In genomic region chr5:111200828-111201227, GRCh38 we compare ENCODE assay signal across 2 cellular contexts.
A peak's percentile ranks its signal among the peaks of the same experiment; 100 is the strongest.
TF ChIP-seq lines count a peak whose summit lies in the region.

No MANE protein-coding gene starts in this region.

TF ChIP-seq in HEK293, 187 proteins besides CTCF, POLR2A, EP300 and RAD21 (continued from another document):
- TF ChIP-seq YY1 (tag by site-specific recombination; IDR thresholded peaks at IDR 0.05) (no peak), ZNF221 (tag by site-specific recombination; IDR thresholded peaks at IDR 0.05; ENCODE audit: borderline replicate concordance) (no peak), PRDM1 (tag by site-specific recombination; IDR thresholded peaks at IDR 0.05) (no peak), ZNF302 (tag by site-specific recombination; IDR thresholded peaks at IDR 0.05; ENCODE audit: low read depth) (no peak), ZBTB26 (tag by site-specific recombination; optimal IDR thresholded peaks at IDR 0.05) (no peak), MZF1 (tag by site-specific recombination; IDR thresholded peaks at IDR 0.05; ENCODE audit: borderline replicate concordance) (peak; percentile 79; the same call in 1 of the 2 replicates), WT1 (tag by site-specific recombination; IDR thresholded peaks at IDR 0.05) (no peak), ZNF140 (tag by site-specific recombination; IDR thresholded peaks at IDR 0.05) (no peak), ZNF629 (tag by site-specific recombination; IDR thresholded peaks at IDR 0.05) (no peak), ZNF707 (tag by site-specific recombination; IDR thresholded peaks at IDR 0.05) (no peak), TCF7L2 (IDR thresholded peaks at IDR 0.05; ENCODE audit: borderline replicate concordance, low read depth, low read length) (no peak), ZNF2 (tag by site-specific recombination; IDR thresholded peaks at IDR 0.05) (no peak), HOXD13 (CRISPR knock-in tag; IDR thresholded peaks at IDR 0.05; ENCODE audit: borderline replicate concordance) (no peak)
- TF ChIP-seq, protein P1, sequence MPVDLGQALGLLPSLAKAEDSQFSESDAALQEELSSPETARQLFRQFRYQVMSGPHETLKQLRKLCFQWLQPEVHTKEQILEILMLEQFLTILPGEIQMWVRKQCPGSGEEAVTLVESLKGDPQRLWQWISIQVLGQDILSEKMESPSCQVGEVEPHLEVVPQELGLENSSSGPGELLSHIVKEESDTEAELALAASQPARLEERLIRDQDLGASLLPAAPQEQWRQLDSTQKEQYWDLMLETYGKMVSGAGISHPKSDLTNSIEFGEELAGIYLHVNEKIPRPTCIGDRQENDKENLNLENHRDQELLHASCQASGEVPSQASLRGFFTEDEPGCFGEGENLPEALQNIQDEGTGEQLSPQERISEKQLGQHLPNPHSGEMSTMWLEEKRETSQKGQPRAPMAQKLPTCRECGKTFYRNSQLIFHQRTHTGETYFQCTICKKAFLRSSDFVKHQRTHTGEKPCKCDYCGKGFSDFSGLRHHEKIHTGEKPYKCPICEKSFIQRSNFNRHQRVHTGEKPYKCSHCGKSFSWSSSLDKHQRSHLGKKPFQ (tag by site-specific recombination; IDR thresholded peaks at IDR 0.05), result peak; percentile 90
- TF ChIP-seq, protein P2, sequence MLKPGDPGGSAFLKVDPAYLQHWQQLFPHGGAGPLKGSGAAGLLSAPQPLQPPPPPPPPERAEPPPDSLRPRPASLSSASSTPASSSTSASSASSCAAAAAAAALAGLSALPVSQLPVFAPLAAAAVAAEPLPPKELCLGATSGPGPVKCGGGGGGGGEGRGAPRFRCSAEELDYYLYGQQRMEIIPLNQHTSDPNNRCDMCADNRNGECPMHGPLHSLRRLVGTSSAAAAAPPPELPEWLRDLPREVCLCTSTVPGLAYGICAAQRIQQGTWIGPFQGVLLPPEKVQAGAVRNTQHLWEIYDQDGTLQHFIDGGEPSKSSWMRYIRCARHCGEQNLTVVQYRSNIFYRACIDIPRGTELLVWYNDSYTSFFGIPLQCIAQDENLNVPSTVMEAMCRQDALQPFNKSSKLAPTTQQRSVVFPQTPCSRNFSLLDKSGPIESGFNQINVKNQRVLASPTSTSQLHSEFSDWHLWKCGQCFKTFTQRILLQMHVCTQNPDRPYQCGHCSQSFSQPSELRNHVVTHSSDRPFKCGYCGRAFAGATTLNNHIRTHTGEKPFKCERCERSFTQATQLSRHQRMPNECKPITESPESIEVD (tag by site-specific recombination; IDR thresholded peaks at IDR 0.05), result peak; percentile 51

TF ChIP-seq in GM12878, 131 proteins besides CTCF, POLR2A, EP300 and RAD21 (continued from another document):
- no peak for TF ChIP-seq DPF2 (IDR thresholded peaks at IDR 0.05)
- TF ChIP-seq SRF (IDR thresholded peaks at IDR 0.05; ENCODE audit: low read depth in 2 of 2, low read length in 2 of 2), result no peak
- TF ChIP-seq HDAC2 (IDR thresholded peaks at IDR 0.05), result no peak
- no peak for TF ChIP-seq MYB (IDR thresholded peaks at IDR 0.05; ENCODE audit: borderline replicate concordance, low read depth, low read length)
- no peak for TF ChIP-seq TBL1XR1 (IDR thresholded peaks at IDR 0.05; ENCODE audit: low read depth, low read length)
- TF ChIP-seq ZNF384 (IDR thresholded peaks at IDR 0.05; ENCODE audit: borderline replicate concordance, low read depth, low read length), result no peak
- TF ChIP-seq, protein P3, sequence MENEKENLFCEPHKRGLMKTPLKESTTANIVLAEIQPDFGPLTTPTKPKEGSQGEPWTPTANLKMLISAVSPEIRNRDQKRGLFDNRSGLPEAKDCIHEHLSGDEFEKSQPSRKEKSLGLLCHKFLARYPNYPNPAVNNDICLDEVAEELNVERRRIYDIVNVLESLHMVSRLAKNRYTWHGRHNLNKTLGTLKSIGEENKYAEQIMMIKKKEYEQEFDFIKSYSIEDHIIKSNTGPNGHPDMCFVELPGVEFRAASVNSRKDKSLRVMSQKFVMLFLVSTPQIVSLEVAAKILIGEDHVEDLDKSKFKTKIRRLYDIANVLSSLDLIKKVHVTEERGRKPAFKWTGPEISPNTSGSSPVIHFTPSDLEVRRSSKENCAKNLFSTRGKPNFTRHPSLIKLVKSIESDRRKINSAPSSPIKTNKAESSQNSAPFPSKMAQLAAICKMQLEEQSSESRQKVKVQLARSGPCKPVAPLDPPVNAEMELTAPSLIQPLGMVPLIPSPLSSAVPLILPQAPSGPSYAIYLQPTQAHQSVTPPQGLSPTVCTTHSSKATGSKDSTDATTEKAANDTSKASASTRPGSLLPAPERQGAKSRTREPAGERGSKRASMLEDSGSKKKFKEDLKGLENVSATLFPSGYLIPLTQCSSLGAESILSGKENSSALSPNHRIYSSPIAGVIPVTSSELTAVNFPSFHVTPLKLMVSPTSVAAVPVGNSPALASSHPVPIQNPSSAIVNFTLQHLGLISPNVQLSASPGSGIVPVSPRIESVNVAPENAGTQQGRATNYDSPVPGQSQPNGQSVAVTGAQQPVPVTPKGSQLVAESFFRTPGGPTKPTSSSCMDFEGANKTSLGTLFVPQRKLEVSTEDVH (IDR thresholded peaks at IDR 0.05; ENCODE audit: low read depth, partially characterized antibody), result no peak
- TF ChIP-seq HDGF (IDR thresholded peaks at IDR 0.05), result no peak
- TF ChIP-seq, protein P4, sequence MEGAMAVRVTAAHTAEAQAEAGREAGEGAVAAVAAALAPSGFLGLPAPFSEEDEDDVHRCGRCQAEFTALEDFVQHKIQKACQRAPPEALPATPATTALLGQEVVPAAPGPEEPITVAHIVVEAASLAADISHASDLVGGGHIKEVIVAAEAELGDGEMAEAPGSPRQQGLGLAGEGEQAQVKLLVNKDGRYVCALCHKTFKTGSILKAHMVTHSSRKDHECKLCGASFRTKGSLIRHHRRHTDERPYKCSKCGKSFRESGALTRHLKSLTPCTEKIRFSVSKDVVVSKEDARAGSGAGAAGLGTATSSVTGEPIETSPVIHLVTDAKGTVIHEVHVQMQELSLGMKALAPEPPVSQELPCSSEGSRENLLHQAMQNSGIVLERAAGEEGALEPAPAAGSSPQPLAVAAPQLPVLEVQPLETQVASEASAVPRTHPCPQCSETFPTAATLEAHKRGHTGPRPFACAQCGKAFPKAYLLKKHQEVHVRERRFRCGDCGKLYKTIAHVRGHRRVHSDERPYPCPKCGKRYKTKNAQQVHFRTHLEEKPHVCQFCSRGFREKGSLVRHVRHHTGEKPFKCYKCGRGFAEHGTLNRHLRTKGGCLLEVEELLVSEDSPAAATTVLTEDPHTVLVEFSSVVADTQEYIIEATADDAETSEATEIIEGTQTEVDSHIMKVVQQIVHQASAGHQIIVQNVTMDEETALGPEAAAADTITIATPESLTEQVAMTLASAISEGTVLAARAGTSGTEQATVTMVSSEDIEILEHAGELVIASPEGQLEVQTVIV (IDR thresholded peaks at IDR 0.05; ENCODE audit: borderline replicate concordance, partially characterized antibody), result no peak
TF ChIP-seq in GM12878: peak in this region for 0.
